ENCODE assay signal across 13 cellular contexts in the genomic region with DNA sequence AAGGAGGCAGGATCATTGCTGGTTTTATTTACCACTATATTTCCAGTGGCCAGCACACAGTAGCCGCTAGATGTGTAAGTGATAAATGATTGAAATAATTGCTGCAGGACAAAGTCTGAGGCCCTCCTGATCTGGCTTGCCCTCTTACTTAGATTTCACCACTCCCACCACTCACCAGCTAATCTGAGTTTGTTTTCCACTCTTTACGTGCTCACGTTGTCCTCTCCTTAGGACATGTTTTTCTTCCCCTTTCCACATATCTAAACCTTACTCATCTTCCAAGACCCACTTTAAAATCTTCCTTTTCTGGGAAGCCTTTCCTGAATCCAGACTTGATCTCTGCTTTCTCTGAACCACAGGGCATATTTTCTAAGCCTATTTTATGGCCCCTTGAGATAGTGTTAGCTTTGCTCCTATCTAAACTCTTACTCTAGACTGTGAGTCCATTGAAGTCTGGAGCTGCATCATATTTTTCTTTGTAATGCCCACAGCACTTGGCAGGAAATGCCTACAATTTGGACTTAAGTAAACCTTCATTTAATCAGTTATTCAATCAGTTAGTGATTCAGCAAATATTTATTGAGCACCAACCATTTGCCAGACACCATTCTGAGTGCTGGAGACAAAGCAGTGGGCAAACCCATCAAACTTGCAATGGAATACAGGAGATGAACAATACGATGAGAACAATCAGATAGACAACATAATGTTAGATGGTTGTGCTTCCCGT. TPM values are rescaled to one million over a fixed set of nuclear protein-coding genes. Genes with fewer than 3 reads are reported as not detected.
DNase-seq lines count a peak whose midpoint lies in the region; ATAC-seq and TF ChIP-seq lines count a peak whose summit lies in the region.
"Had no signal": no experiment of that assay in that cellular context is flagged by ENCODE, and none has a peak within 500 bp of the region (broad histone marks: within the 10 kb centered on the region; RNA-seq: fewer than 3 reads in every experiment).

No MANE protein-coding gene starts in this region.

- H3K36me3 Mint-ChIP-seq in progenitor cell of endocrine pancreas (ENCODE audit: insufficient read depth) = no peaks in the 10 kb centered on the region
- no peaks in the 10 kb centered on the region for H3K36me3 Mint-ChIP-seq in CD8-positive, alpha-beta T cell

- H3K4me3 Mint-ChIP-seq in progenitor cell of endocrine pancreas (ENCODE audit: low read depth) = no peak overlapping the region
- H3K4me3 Mint-ChIP-seq in CD8-positive, alpha-beta T cell = no peak overlapping the region
- H3K4me3 Mint-ChIP-seq: T-helper 17 cell had no signal

- no peaks in the 10 kb centered on the region for H3K27me3 ChIP-seq in esophagus muscularis mucosa
- no peaks in the 10 kb centered on the region for H3K27me3 ChIP-seq in CD8-positive, alpha-beta T cell (ENCODE audit: insufficient read depth, low read length)
- H3K27me3 ChIP-seq: pancreas, vagina had no signal

- DNase-seq in EL (peak; percentile 42), NCI-H2081 treated with DMSO at 0.1 percent for 48 hours (lab: John Stamatoyannopoulos, UW) (peak; percentile 24), esophagus muscularis mucosa (ENCODE audit: extremely low spot score) (no peak), renal cortical epithelial cell (ENCODE audit: low read depth) (peak; percentile 15), progenitor cell of endocrine pancreas (ENCODE audit: low spot score, unreplicated experiment) (no peak), cortex of kidney (lab: John Stamatoyannopoulos, UW) (no peak)
- DNase-seq in activated effector memory CD4-positive, alpha-beta T cell treated with Interleukin-2 at 50 U/mL for 16 hours = no peak
- no peak for DNase-seq in CD8-positive, alpha-beta T cell
- DNase-seq: Kasumi-1, pancreas, T-helper 17 cell had no signal

- peaks cover 2% of the 10 kb centered on the region for H3K27me3 Mint-ChIP-seq in progenitor cell of endocrine pancreas
- H3K27me3 Mint-ChIP-seq in CD8-positive, alpha-beta T cell (ENCODE audit: low read depth) = peaks cover 3% of the 10 kb centered on the region

- peaks cover 10 to 24% (median 15%) of the 10 kb centered on the region in 4 donors for H3K4me1 ChIP-seq in esophagus muscularis mucosa
- H3K4me1 ChIP-seq in CD8-positive, alpha-beta T cell (ENCODE audit: insufficient read depth, low read length) = no peaks in the 10 kb centered on the region
- H3K4me1 ChIP-seq: pancreas had no signal

- peak overlapping the region; percentile 43 to 52 (median 50) for H3K4me3 ChIP-seq in esophagus muscularis mucosa
- no peak overlapping the region for H3K4me3 ChIP-seq in CD8-positive, alpha-beta T cell (ENCODE audit: low read depth, low read length)

- TF ChIP-seq POLR2A in esophagus muscularis mucosa (IDR thresholded peaks at IDR 0.05; ENCODE audit: low read depth) = no peak

- no peaks in the 10 kb centered on the region for H3K9me3 Mint-ChIP-seq in progenitor cell of endocrine pancreas (ENCODE audit: low read depth)
- peaks cover 5% of the 10 kb centered on the region for H3K9me3 Mint-ChIP-seq in CD8-positive, alpha-beta T cell

- peaks cover 0 to 32% (median 11%) of the 10 kb centered on the region in 4 donors for H3K36me3 ChIP-seq in esophagus muscularis mucosa
- no peaks in the 10 kb centered on the region for H3K36me3 ChIP-seq in CD8-positive, alpha-beta T cell (ENCODE audit: insufficient read depth, low read length)
- H3K36me3 ChIP-seq: pancreas, vagina had no signal

- TF ChIP-seq CTCF in esophagus muscularis mucosa (IDR thresholded peaks at IDR 0.05) = no peak
- no peak for TF ChIP-seq CTCF in progenitor cell of endocrine pancreas (IDR thresholded peaks at IDR 0.05; ENCODE audit: unreplicated experiment)
- no peak for TF ChIP-seq CTCF in CD8-positive, alpha-beta T cell (IDR thresholded peaks at IDR 0.05)

- H3K27ac Mint-ChIP-seq in progenitor cell of endocrine pancreas = no peak overlapping the region
- no peak overlapping the region for H3K27ac Mint-ChIP-seq in CD8-positive, alpha-beta T cell
- H3K27ac Mint-ChIP-seq: T-helper 17 cell had no signal

- no peak for ATAC-seq in CD8-positive, alpha-beta T cell
- ATAC-seq: HCT116, pancreas, T-helper 17 cell had no signal

- 46% methylated on average over 5 of the region's 5 CpGs for WGBS in esophagus muscularis mucosa

- H3K4me1 Mint-ChIP-seq in progenitor cell of endocrine pancreas (ENCODE audit: low read depth) = peaks cover 24% of the 10 kb centered on the region
- H3K4me1 Mint-ChIP-seq in CD8-positive, alpha-beta T cell (ENCODE audit: low read depth) = no peaks in the 10 kb centered on the region

- POLR2A ChIA-PET in CD8-positive, alpha-beta T cell (lab: Charles Lee) = no interaction called here

- no peak for TF ChIP-seq EP300 in esophagus muscularis mucosa (IDR thresholded peaks at IDR 0.05)

- CTCF ChIA-PET in CD8-positive, alpha-beta T cell (lab: Charles Lee) = no interaction called here

- no peaks in the 10 kb centered on the region for H3K9me3 ChIP-seq in esophagus muscularis mucosa
- H3K9me3 ChIP-seq in CD8-positive, alpha-beta T cell (ENCODE audit: low read length) = no peaks in the 10 kb centered on the region
- H3K9me3 ChIP-seq: pancreas, vagina had no signal

- intact Hi-C loops in esophagus muscularis mucosa (cut with DNase I) = no loop called here
- intact Hi-C loops in CD8-positive, alpha-beta T cell (cut with DNase I, micrococcal nuclease) = no loop called here

- peak overlapping the region in 2 of 4 donors; percentile 15 to 34 for H3K27ac ChIP-seq in esophagus muscularis mucosa (replicated peaks in 1 of 4)
- no peak overlapping the region for H3K27ac ChIP-seq in CD8-positive, alpha-beta T cell (ENCODE audit: low read depth, low read length)
- H3K27ac ChIP-seq: pancreas, vagina had no signal

RNA-seq across cellular contexts. Expression of gene TLR4, which starts 2.4 kb away (rescaled TPM):
- total RNA-seq in esophagus muscularis mucosa (10 to 100 TPM in 3 of 4 donors, 1 to 10 TPM in 1; 9.7 to 46.7 (median 17.9) TPM), renal cortical epithelial cell (0.70 and 2.1 TPM in 2 replicates), progenitor cell of endocrine pancreas (not detected in 2 replicates)
- total RNA-seq in CD8-positive, alpha-beta T cell = under 1 TPM; 0.08 to 0.17 TPM

Comparison
In these comparisons a context has a peak if more than half of its experiments do, and no peak if none do; other contexts are left out.
1. DNase-seq: peak in EL (single experiment), NCI-H2081 treated with DMSO at 0.1 percent for 48 hours (single experiment) and renal cortical epithelial cell (single experiment); none in esophagus muscularis mucosa (single experiment), progenitor cell of endocrine pancreas (single experiment), activated effector memory CD4-positive, alpha-beta T cell treated with Interleukin-2 at 50 U/mL for 16 hours (single experiment), cortex of kidney (single experiment) and CD8-positive, alpha-beta T cell (0 of 7).